1 cellular context compared by ENCODE assay signal in genomic region chr2:157426477-157426994, GRCh38.
TF ChIP-seq lines count a peak whose summit lies in the region.

No MANE protein-coding gene starts in this region.

TF ChIP-seq in GM12878, 131 proteins besides CTCF, POLR2A, EP300 and RAD21:
- TF ChIP-seq ZNF687 (IDR thresholded peaks at IDR 0.05) (no peak), FOXM1 (IDR thresholded peaks at IDR 0.05; ENCODE audit: low read depth, low read length) (no peak), POLR2AphosphoS2 (IDR thresholded peaks at IDR 0.05; ENCODE audit: low read depth, low read length) (0 out of 2 replicates have a peak, but pooled peaks have one; percentile 35), SMARCA5 (IDR thresholded peaks at IDR 0.05) (no peak), TCF7 (IDR thresholded peaks at IDR 0.05; ENCODE audit: borderline replicate concordance) (no peak), NFYA (IDR thresholded peaks at IDR 0.05; ENCODE audit: borderline replicate concordance, low read depth, low read length) (no peak), KDM1A (IDR thresholded peaks at IDR 0.05; ENCODE audit: borderline replicate concordance) (no peak), BACH1 (IDR thresholded peaks at IDR 0.05; ENCODE audit: borderline replicate concordance) (0 out of 2 replicates have a peak, but pooled peaks have one; percentile 40), POLR2AphosphoS5 (IDR thresholded peaks at IDR 0.05; ENCODE audit: low read length) (peak; percentile 60), ZNF207 (IDR thresholded peaks at IDR 0.05; ENCODE audit: borderline replicate concordance) (no peak)
